ENCODE assay signal across 8 cellular contexts in genomic region chr11:110376711-110377324, GRCh38. TPM values are rescaled to one million over a fixed set of nuclear protein-coding genes. Genes with fewer than 3 reads are reported as not detected.
DNase-seq lines count a peak whose midpoint lies in the region; ATAC-seq and TF ChIP-seq lines count a peak whose summit lies in the region.

No MANE protein-coding gene starts in this region.

- CTCF ChIA-PET in A673 (lab: Charles Lee) = interaction anchor here (0.6 to 1.3 kb wide), 4 partner anchors 42 to 175 kb away, joined by 4 to 7 read pairs (median 6); no protein-coding TSS in a partner anchor

- no peak for TF ChIP-seq POLR2A in ovary (IDR thresholded peaks at IDR 0.05)

- H3K27ac Mint-ChIP-seq in activated T-cell treated with anti-CD3 and anti-CD28 coated beads, Interleukin-2, amount 50 U/mL, for 72 hours = no peak overlapping the region

- H3K27me3 Mint-ChIP-seq in activated T-cell treated with anti-CD3 and anti-CD28 coated beads, Interleukin-2, amount 50 U/mL, for 72 hours (ENCODE audit: low read depth) = peaks cover 22% of the 10 kb centered on the region

- intact Hi-C loops in A673 (cut with micrococcal nuclease; ENCODE audit: unreplicated experiment) = loop anchor here (1.0 to 10.0 kb wide), 7 partner anchors 56 to 858 kb away; no protein-coding TSS in a partner anchor
- intact Hi-C loops in ovary (cut with DNase I) = loop anchor here (5.0 to 10.0 kb wide), 5 partner anchors 55 to 432 kb away; no protein-coding TSS in a partner anchor

- ATAC-seq in HG03442 (IDR thresholded peaks at IDR 0.05; ENCODE audit: unreplicated experiment) (peak; percentile 29), HG03025 (IDR thresholded peaks at IDR 0.05; ENCODE audit: low FRiP score, unreplicated experiment) (no peak)
- ATAC-seq in activated T-cell treated with anti-CD3 and anti-CD28 coated beads, Interleukin-2, amount 50 U/mL, for 72 hours (replicated peaks in 1 of 2) = no peak

- peaks cover 39% of the 10 kb centered on the region for H3K4me1 Mint-ChIP-seq in activated T-cell treated with anti-CD3 and anti-CD28 coated beads, Interleukin-2, amount 50 U/mL, for 72 hours (ENCODE audit: low read depth)

- DNase-seq in A673 (ENCODE audit: low spot score) (peak; percentile 100), NCI-H524 (lab: John Stamatoyannopoulos, UW) (peak; percentile 81 to 88), glomerular endothelial cell (ENCODE audit: extremely low read depth, low read depth, low spot score) (peak; percentile 90), ovary (peak; percentile 74 to 89 (median 82))
- DNase-seq in activated T-cell treated with anti-CD3 and anti-CD28 coated beads, Interleukin-2, amount 50 U/mL, for 72 hours = peak; percentile 23 to 27

- POLR2A ChIA-PET in A673 (lab: Charles Lee; ENCODE audit: low non-redundant PET) = interaction anchor here (1.1 kb wide), 1 partner anchor 80 kb away, joined by 3 read pairs; no protein-coding TSS in a partner anchor

- no peaks in the 10 kb centered on the region for H3K36me3 Mint-ChIP-seq in activated T-cell treated with anti-CD3 and anti-CD28 coated beads, Interleukin-2, amount 50 U/mL, for 72 hours (ENCODE audit: insufficient read depth in 2 of 2)

- H3K27me3 ChIP-seq in A673 (replicated peaks; ENCODE audit: insufficient read depth, low read depth, low read length, poor library complexity) = no peaks in the 10 kb centered on the region
- H3K27me3 ChIP-seq in ovary = no peaks in the 10 kb centered on the region

- TF ChIP-seq CTCF in A673 (conservative IDR thresholded peaks at IDR 0.05; ENCODE audit: low read depth, low read length) (peak; percentile 98), ovary (IDR thresholded peaks at IDR 0.05) (peak; percentile 65 to 77 (median 73))

- no peak for TF ChIP-seq EP300 in ovary (IDR thresholded peaks at IDR 0.05)

- H3K4me1 ChIP-seq in A673 (ENCODE audit: insufficient read depth, low read length, poor library complexity, severe bottlenecking) (peaks cover 59% of the 10 kb centered on the region), ovary (ENCODE audit: insufficient read depth) (peaks cover 6% of the 10 kb centered on the region)

- H3K27ac ChIP-seq in A673 (ENCODE audit: low read depth, low read length, poor library complexity, severe bottlenecking) = peak overlapping the region; percentile 83
- H3K27ac ChIP-seq in ovary = no peak overlapping the region

- H3K36me3 ChIP-seq in A673 (ENCODE audit: insufficient read depth, low read length, poor library complexity, severe bottlenecking) (peaks cover 38% of the 10 kb centered on the region), ovary (no peaks in the 10 kb centered on the region)

- H3K9me3 ChIP-seq in A673 (ENCODE audit: low read depth, low read length, poor library complexity, severe bottlenecking) = no peaks in the 10 kb centered on the region
- H3K9me3 ChIP-seq in ovary = no peaks in the 10 kb centered on the region

- no TSS peak for BruUV-seq in A673 (replicated peaks; lab: Mats Ljungman, UMichigan)

- WGBS in ovary, 3 donors = 20 to 24% (median 23%) methylated on average over 6 of the region's 6 CpGs

- peak overlapping the region in 1 of 2 donors; percentile 28 for H3K4me3 Mint-ChIP-seq in activated T-cell treated with anti-CD3 and anti-CD28 coated beads, Interleukin-2, amount 50 U/mL, for 72 hours

- no peaks in the 10 kb centered on the region for H3K9me3 Mint-ChIP-seq in activated T-cell treated with anti-CD3 and anti-CD28 coated beads, Interleukin-2, amount 50 U/mL, for 72 hours

- H3K4me3 ChIP-seq in A673 (ENCODE audit: low read depth, low read length, poor library complexity, severe bottlenecking) (peak overlapping the region; percentile 11), GM08714 (ENCODE audit: low read length) (peak overlapping the region; percentile 38; the same call in 1 of the 2 replicates), ovary (no peak overlapping the region)

RNA-seq across cellular contexts. Expression of gene FDX1, which starts 52.9 kb away (rescaled TPM):
- total RNA-seq in A673 (2021) = 59.5 and 62.3 TPM in 2 replicates
- 1 to 10 TPM; 7.7 to 8.0 TPM for total RNA-seq in activated T-cell treated with anti-CD3 and anti-CD28 coated beads, Interleukin-2, amount 50 U/mL, for 72 hours
- total RNA-seq in glomerular endothelial cell = 10.0 and 12.3 TPM in 2 replicates
- total RNA-seq in ovary = 10 to 100 TPM in 6 of 7 donors, 1 to 10 TPM in 1; 9.7 to 16.6 (median 13.1) TPM
- 100 to 1,000 TPM in 1 of 2 donors, 1 to 10 TPM in 1; 8.3 to 184 TPM for polyA plus RNA-seq in ovary

Comparison
In these comparisons a context has a peak if more than half of its experiments do, and no peak if none do; other contexts are left out.
1. DNase-seq: peak in every context shown above with its lines; median percentile 100 in A673; 90 in glomerular endothelial cell; 84 in NCI-H524; 82 in ovary; 25 in activated T-cell treated with anti-CD3 and anti-CD28 coated beads, Interleukin-2, amount 50 U/mL, for 72 hours.